ENCODE assay signal across 25 cellular contexts in genomic region chr11:83663984-83664383, GRCh38.
"Had no signal": no experiment of that assay in that cellular context is flagged by ENCODE, and none has a peak within 500 bp of the region (broad histone marks: within the 10 kb centered on the region; RNA-seq: fewer than 3 reads in every experiment).

No MANE protein-coding gene starts in this region.

- H3K27ac ChIP-seq: lower lobe of right lung, pancreas, prostate gland, right lobe of liver, stomach, testis, thyroid gland, transverse colon, upper lobe of left lung, vagina had no signal

- H3K27me3 ChIP-seq: pancreas, right lobe of liver, stomach, testis, thyroid gland, transverse colon, upper lobe of left lung, vagina had no signal

- ATAC-seq: lower lobe of right lung; natural killer cell; pancreas; right lobe of liver; stimulated activated naive B cell treated with anti-CD40 and anti-IgM and Interleukin-4, amounts not matched to agents 10 μg/mL and 1 μg/mL and 100 μg/mL, for 72 hours; stimulated activated naive CD8-positive, alpha-beta T cell treated with anti-CD3 and anti-CD28 coated beads, Interleukin-15, Interleukin-2, amounts not matched to agents 100 U/mL and 50 U/mL, for 24 hours had no signal

- H3K36me3 ChIP-seq: lower lobe of right lung, pancreas, prostate gland, stomach, thyroid gland, transverse colon, upper lobe of left lung, vagina had no signal

- H3K4me3 ChIP-seq: lower lobe of right lung, pancreas, prostate gland, right lobe of liver, smooth muscle cell, stomach, testis, thyroid gland, transverse colon, upper lobe of left lung, vagina had no signal

- H3K4me1 ChIP-seq: lower lobe of right lung, prostate gland, testis, transverse colon, upper lobe of left lung, vagina had no signal

- DNase-seq: head of caudate nucleus; hypothalamus; immature natural killer cell; kidney; lower lobe of right lung; mesenchymal stem cell; naive B cell; natural killer cell; nephron progenitor cell; pancreas; posterior cingulate gyrus; retina; right lobe of liver; stimulated activated CD4-positive, alpha-beta T cell treated with anti-CD3 and anti-CD28 coated beads, Interleukin-1b, Interleukin-23, amount 100 ng/mL, for 48 hours; stimulated activated CD4-positive, alpha-beta T cell treated with anti-CD3 and anti-CD28 coated beads, Interleukin-2, amount 100 ng/mL, for 48 hours; stimulated activated naive B cell treated with anti-CD40 and anti-IgM and Interleukin-4, amounts not matched to agents 10 μg/mL and 1 μg/mL and 100 μg/mL, for 72 hours; stimulated activated naive CD8-positive, alpha-beta T cell treated with anti-CD3 and anti-CD28 coated beads, Interleukin-15, Interleukin-2, amounts not matched to agents 100 U/mL and 50 U/mL, for 24 hours; stomach; testis; thyroid gland; transverse colon; upper lobe of left lung had no signal

- H3K4me2 ChIP-seq: smooth muscle cell had no signal

- H3K9me3 ChIP-seq: lower lobe of right lung, pancreas, prostate gland, right lobe of liver, stomach, testis, thyroid gland, transverse colon, upper lobe of left lung, vagina had no signal
